8 cellular contexts compared by ENCODE assay signal in the genomic region with DNA sequence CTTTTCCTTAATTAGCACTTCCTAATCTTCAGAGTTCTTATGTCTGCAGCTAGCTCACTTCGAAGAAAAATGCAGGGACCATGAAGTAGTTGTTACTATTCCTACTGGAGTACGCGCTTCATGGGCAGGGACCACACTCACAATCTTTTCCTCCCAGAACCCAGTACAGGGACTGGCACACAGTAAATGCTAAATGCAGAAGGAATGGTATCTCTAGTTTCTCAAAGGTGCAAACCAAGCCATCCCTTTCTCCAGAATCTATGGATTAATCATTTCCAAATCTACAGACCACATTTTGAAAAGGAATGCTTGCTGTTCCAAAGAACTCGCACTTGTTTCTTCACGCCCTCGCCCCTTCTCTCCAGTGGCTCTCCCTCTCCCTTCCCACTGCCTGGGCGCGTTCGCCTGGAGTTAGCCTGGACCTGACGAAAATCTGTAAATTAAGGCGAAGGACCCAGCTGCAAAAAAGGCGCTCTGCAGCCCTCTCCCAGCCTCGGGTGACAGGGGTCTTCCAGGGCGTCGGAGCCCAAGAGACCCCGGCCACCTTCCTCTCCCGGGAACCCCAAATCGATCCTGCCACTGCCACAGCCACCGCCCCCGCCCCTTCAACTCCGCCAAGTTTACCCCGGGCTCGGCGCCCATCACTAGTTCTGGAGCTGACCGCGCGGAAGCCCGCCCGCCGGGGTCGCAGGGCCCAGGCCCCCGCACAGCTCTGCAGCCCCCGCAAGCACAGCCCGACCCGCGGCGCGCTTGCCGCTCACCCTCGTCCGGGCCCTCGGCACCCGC. TPM values are rescaled to one million over a fixed set of nuclear protein-coding genes. Genes with fewer than 3 reads are reported as not detected.
A peak's percentile ranks its signal among the peaks of the same experiment; 100 is the strongest.
DNase-seq lines count a peak whose midpoint lies in the region; ATAC-seq and TF ChIP-seq lines count a peak whose summit lies in the region.

No MANE protein-coding gene starts in this region.

- no peak for TF ChIP-seq CTCF in RWPE2 (IDR thresholded peaks at IDR 0.05; ENCODE audit: poor library complexity, severe bottlenecking)
- no peak for TF ChIP-seq CTCF in epithelial cell of proximal tubule (conservative IDR thresholded peaks at IDR 0.05; ENCODE audit: low read depth, low read length)

- H3K4me3 ChIP-seq in RWPE2 (ENCODE audit: severe bottlenecking), result peak overlapping the region; percentile 87
- H3K4me3 ChIP-seq in epithelial cell of proximal tubule (ENCODE audit: low read depth, low read length), result peak overlapping the region; percentile 91
- peak overlapping the region; percentile 92 for H3K4me3 ChIP-seq in neuron (ENCODE audit: low read length)

- H3K4me1 ChIP-seq in RWPE2 (ENCODE audit: insufficient read depth, poor library complexity, severe bottlenecking), result peaks cover 12% of the 10 kb centered on the region
- peaks cover 12% of the 10 kb centered on the region for H3K4me1 ChIP-seq in neuron (ENCODE audit: insufficient read depth, low read length)

- DNase-seq in NCI-H748 (lab: John Stamatoyannopoulos, UW; ENCODE audit: unreplicated experiment), result peak; percentile 47
- DNase-seq in NCI-H748 treated with DMSO at 0.1 percent for 48 hours (lab: John Stamatoyannopoulos, UW), result no peak
- DNase-seq in RWPE2 (ENCODE audit: low spot score), result no peak
- DNase-seq in epithelial cell of proximal tubule (ENCODE audit: low read depth), result no peak
- DNase-seq in GDM1 (lab: John Stamatoyannopoulos, UW), result no peak
- DNase-seq in activated CD4-positive, CD25-positive, alpha-beta regulatory T cell treated with anti-CD3 and anti-CD28 coated beads, Interleukin-2, amount 50 U/mL, for 72 hours, result no peak

- no peaks in the 10 kb centered on the region for H3K27me3 ChIP-seq in RWPE2 (ENCODE audit: insufficient read depth, poor library complexity, severe bottlenecking)
- no peaks in the 10 kb centered on the region for H3K27me3 ChIP-seq in neuron (ENCODE audit: insufficient read depth, low read length)

- no peaks in the 10 kb centered on the region for H3K9me3 ChIP-seq in RWPE2 (ENCODE audit: severe bottlenecking)
- no peaks in the 10 kb centered on the region for H3K9me3 ChIP-seq in neuron (ENCODE audit: low read length)

- H2AFZ ChIP-seq in neuron (ENCODE audit: low read depth, low read length), result peak overlapping the region; percentile 51

- peaks cover 40% of the 10 kb centered on the region for H3K36me3 ChIP-seq in RWPE2 (ENCODE audit: low read depth)
- H3K36me3 ChIP-seq in neuron (ENCODE audit: insufficient read depth, low read length), result peaks cover 16% of the 10 kb centered on the region

- H3K27ac ChIP-seq in RWPE2 (ENCODE audit: poor library complexity, severe bottlenecking), result peak overlapping the region; percentile 66

- ATAC-seq in RWPE2 (ENCODE audit: low read depth) (no peak), GM21786 (IDR thresholded peaks at IDR 0.05; ENCODE audit: unreplicated experiment) (no peak)

RNA-seq across cellular contexts. Expression of gene PDIA4, which starts 0.6 kb away (rescaled TPM):
- total RNA-seq in epithelial cell of proximal tubule, result 307 and 347 TPM in 2 replicates
